In genomic region chr3:161171113-161171512, GRCh38 we compare ENCODE assay signal across 11 cellular contexts. TPM values are rescaled to one million over a fixed set of nuclear protein-coding genes. Genes with fewer than 3 reads are reported as not detected.
DNase-seq lines count a peak whose midpoint lies in the region; ATAC-seq, FAIRE-seq and TF ChIP-seq lines count a peak whose summit lies in the region.
"Had no signal": no experiment of that assay in that cellular context is flagged by ENCODE, and none has a peak within 500 bp of the region (broad histone marks: within the 10 kb centered on the region; RNA-seq: fewer than 3 reads in every experiment).

No MANE protein-coding gene starts in this region.

- WGBS in pancreas, 2 donors: 69 to 84% methylated on average over 2 of the region's 2 CpGs

- H3K9me3 ChIP-seq in pancreas: no peaks in the 10 kb centered on the region
- H3K9me3 ChIP-seq: upper lobe of left lung had no signal

- POLR2A ChIA-PET in RWPE1 (lab: Yijun Ruan, JAX; ENCODE audit: low non-redundant PET): no interaction called here

- FAIRE-seq in pancreas (lab: Jason Lieb, UNC): no peak
- FAIRE-seq: H1, K562 had no signal

- H3K27ac ChIP-seq in RWPE1: no peak overlapping the region
- no peak overlapping the region for H3K27ac ChIP-seq in pancreas

- CTCF ChIA-PET in RWPE1 (lab: Yijun Ruan, JAX): interaction anchor here (0.7 kb wide), 1 partner anchor 486 kb away, joined by 3 read pairs; no protein-coding TSS in a partner anchor

- intact Hi-C loops in pancreas (cut with DNase I): no loop called here

- peak; percentile 82 for DNase-seq in GM03348 (ENCODE audit: low spot score)
- peak; percentile 38 for DNase-seq in RWPE1 (ENCODE audit: low spot score)
- peak; percentile 69 for DNase-seq in fibroblast of the conjunctiva (ENCODE audit: low read depth)
- peak in 2 of 6 donors; percentile 6 to 10 for DNase-seq in pancreas
- DNase-seq in mesenteric fat pad (ENCODE audit: low spot score): no peak
- DNase-seq in effector CD8-positive, alpha-beta T cell (lab: John Stamatoyannopoulos, UW): no peak

- H3K4me1 ChIP-seq in pancreas: no peaks in the 10 kb centered on the region

- TF ChIP-seq CTCF in RWPE1 (conservative IDR thresholded peaks at IDR 0.05; ENCODE audit: low read depth) (no peak), pancreas (IDR thresholded peaks at IDR 0.05) (no peak)

- no peaks in the 10 kb centered on the region for H3K36me3 ChIP-seq in pancreas
- H3K36me3 ChIP-seq: upper lobe of left lung had no signal

- H3K4me3 ChIP-seq in pancreas: no peak overlapping the region
- H3K4me3 ChIP-seq: K562, upper lobe of left lung had no signal

- peak in 3 of 4 donors; percentile 41 to 76 (median 55) for ATAC-seq in pancreas
- ATAC-seq in GM18907 (IDR thresholded peaks at IDR 0.05; ENCODE audit: unreplicated experiment): no peak
- no peak for ATAC-seq in GM21381 (IDR thresholded peaks at IDR 0.05; ENCODE audit: unreplicated experiment)
- ATAC-seq: K562 had no signal

- H3K27me3 ChIP-seq in pancreas: no peaks in the 10 kb centered on the region
- H3K27me3 ChIP-seq: upper lobe of left lung had no signal

RNA-seq across cellular contexts. Expression of gene NMD3, which starts 50.0 kb away (rescaled TPM):
- total RNA-seq in pancreas (10 to 100 TPM; 37.3 to 54.5 (median 45.6) TPM), mesenteric fat pad (45.7 TPM)
- 10 to 100 TPM; 15.7 to 19.2 TPM for polyA plus RNA-seq in pancreas

Comparison
In these comparisons a context has a peak if more than half of its experiments do, and no peak if none do; other contexts are left out.
1. DNase-seq: peak in GM03348 (single experiment), RWPE1 (single experiment) and fibroblast of the conjunctiva (single experiment); none in mesenteric fat pad (single experiment) and effector CD8-positive, alpha-beta T cell (single experiment).
2. ATAC-seq: peak in pancreas (3 of 4); none in GM18907 (single experiment) and GM21381 (single experiment).